ENCODE assay signal across 8 cellular contexts in the genomic region with DNA sequence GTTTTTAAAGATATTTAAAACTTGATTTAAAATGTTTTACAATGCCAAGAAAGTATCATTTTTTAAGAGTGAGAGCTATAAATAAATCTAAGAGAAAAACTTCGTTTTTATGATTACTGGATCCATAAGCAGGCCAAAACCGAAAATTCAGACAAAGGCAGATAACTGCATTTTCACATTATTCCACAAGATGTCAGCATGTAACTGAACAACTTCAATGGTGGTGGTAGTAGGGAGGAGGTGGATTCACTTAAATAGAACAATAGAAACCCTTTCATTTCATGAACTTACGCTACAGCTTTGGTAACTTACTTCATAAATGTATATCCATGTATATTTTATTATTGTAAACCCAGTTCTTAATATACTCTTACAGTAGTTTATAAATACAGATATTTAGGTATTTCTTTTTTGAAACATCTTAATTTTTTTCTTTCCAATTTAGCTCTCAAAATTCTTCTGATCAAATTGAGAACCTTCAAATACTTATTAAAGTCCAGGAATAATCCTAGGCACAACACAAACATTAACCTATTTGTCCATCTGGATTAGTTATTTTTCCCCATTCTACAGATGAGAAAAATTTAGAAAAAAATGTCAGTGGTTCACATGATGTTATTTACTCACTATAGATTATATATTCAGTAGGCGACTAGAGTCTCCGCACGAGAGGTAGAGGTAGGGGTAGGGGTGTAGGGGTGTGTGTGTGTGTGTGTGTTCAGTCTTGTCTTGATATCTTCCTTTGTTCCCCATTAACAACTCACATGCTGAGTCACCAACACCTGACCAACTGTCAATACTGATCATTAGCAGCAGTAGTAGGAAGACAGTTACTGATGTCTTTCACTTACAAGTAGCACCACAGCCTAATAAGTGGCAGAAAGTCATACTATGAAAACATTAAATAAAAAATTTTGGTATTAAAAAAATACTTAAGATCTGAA.
DNase-seq lines count a peak whose midpoint lies in the region; ATAC-seq and TF ChIP-seq lines count a peak whose summit lies in the region.

No MANE protein-coding gene starts in this region.

- H3K4me3 Mint-ChIP-seq in T-helper 17 cell, result no peak overlapping the region
- no peak overlapping the region for H3K4me3 Mint-ChIP-seq in neural progenitor cell
- H3K4me3 Mint-ChIP-seq in activated naive CD4-positive, alpha-beta T cell treated with anti-CD3 and anti-CD28 coated beads for 36 hours, result no peak overlapping the region

- intact Hi-C loops in activated naive CD4-positive, alpha-beta T cell treated with anti-CD3 and anti-CD28 coated beads for 36 hours (cut with micrococcal nuclease), result loop anchor here (1.0 kb wide), 7 partner anchors 74 to 423 kb away; no protein-coding TSS in a partner anchor

- H4K20me1 ChIP-seq in neural progenitor cell (ENCODE audit: low read depth), result no peaks in the 10 kb centered on the region

- H2AFZ ChIP-seq in neural progenitor cell (replicated peaks), result no peak overlapping the region

- DNase-seq in AG08396 (ENCODE audit: low spot score) (peak; percentile 46), GM13977 (ENCODE audit: low spot score) (peak; percentile 46), NCI-H1694 treated with DMSO at 0.1 percent for 48 hours (lab: John Stamatoyannopoulos, UW) (peak; percentile 48), T-helper 17 cell (no peak), fibroblast of mammary gland (ENCODE audit: low read depth) (peak; percentile 85), neural progenitor cell (ENCODE audit: low spot score) (peak; percentile 70)
- DNase-seq in activated naive CD4-positive, alpha-beta T cell treated with anti-CD3 and anti-CD28 coated beads for 36 hours, result no peak

- H3K27me3 Mint-ChIP-seq in T-helper 17 cell (no peaks in the 10 kb centered on the region), neural progenitor cell (ENCODE audit: insufficient read depth, low read depth) (no peaks in the 10 kb centered on the region)
- H3K27me3 Mint-ChIP-seq in activated naive CD4-positive, alpha-beta T cell treated with anti-CD3 and anti-CD28 coated beads for 36 hours (ENCODE audit: low read depth), result no peaks in the 10 kb centered on the region

- TF ChIP-seq CTCF in GM13977 (IDR thresholded peaks at IDR 0.05; ENCODE audit: extremely low read depth, insufficient read depth, missing control alignments), result peak; percentile 81
- peak; percentile 77 for TF ChIP-seq CTCF in fibroblast of mammary gland (conservative IDR thresholded peaks at IDR 0.05; ENCODE audit: control insufficient read depth, insufficient read depth, low read depth, low read length)
- peak; percentile 92 for TF ChIP-seq CTCF in neural progenitor cell (IDR thresholded peaks at IDR 0.05)

- H3K27ac Mint-ChIP-seq in T-helper 17 cell (no peak overlapping the region), neural progenitor cell (no peak overlapping the region)
- H3K27ac Mint-ChIP-seq in activated naive CD4-positive, alpha-beta T cell treated with anti-CD3 and anti-CD28 coated beads for 36 hours, result no peak overlapping the region

- H3K27me3 ChIP-seq in neural progenitor cell, result no peaks in the 10 kb centered on the region

- H3K79me2 ChIP-seq in neural progenitor cell (ENCODE audit: low read depth), result no peaks in the 10 kb centered on the region

- CTCF ChIA-PET in activated naive CD4-positive, alpha-beta T cell treated with anti-CD3 and anti-CD28 coated beads for 36 hours (lab: Charles Lee), result interaction anchor here (0.6 to 10.1 kb wide), 43 partner anchors 9 to 573 kb away, joined by 3 to 160 read pairs (median 4); a partner anchor contains a TSS

- H3K36me3 ChIP-seq in neural progenitor cell, result no peaks in the 10 kb centered on the region

- H3F3A ChIP-seq in neural progenitor cell (ENCODE audit: low read depth), result no peaks in the 10 kb centered on the region

- H3K27ac ChIP-seq in neural progenitor cell, result no peak overlapping the region

- peaks cover 4% of the 10 kb centered on the region for H3K4me1 ChIP-seq in neural progenitor cell

- no peak overlapping the region for H3K4me2 ChIP-seq in neural progenitor cell

- ATAC-seq in HG02885 (IDR thresholded peaks at IDR 0.05; ENCODE audit: poor library complexity, unreplicated experiment) (peak; percentile 74), T-helper 17 cell (peak; percentile 86)

- H3K36me3 Mint-ChIP-seq in T-helper 17 cell (ENCODE audit: low read depth) (peaks cover 3% of the 10 kb centered on the region), neural progenitor cell (no peaks in the 10 kb centered on the region)
- H3K36me3 Mint-ChIP-seq in activated naive CD4-positive, alpha-beta T cell treated with anti-CD3 and anti-CD28 coated beads for 36 hours (ENCODE audit: low read depth), result no peaks in the 10 kb centered on the region

- peaks cover 4% of the 10 kb centered on the region for H3K4me1 Mint-ChIP-seq in T-helper 17 cell
- H3K4me1 Mint-ChIP-seq in neural progenitor cell, result peaks cover 6% of the 10 kb centered on the region
- no peaks in the 10 kb centered on the region for H3K4me1 Mint-ChIP-seq in activated naive CD4-positive, alpha-beta T cell treated with anti-CD3 and anti-CD28 coated beads for 36 hours (ENCODE audit: low read depth)

- H3K4me3 ChIP-seq in fibroblast of mammary gland (ENCODE audit: control insufficient read depth, low read depth, low read length), result no peak overlapping the region
- H3K4me3 ChIP-seq in neural progenitor cell, result no peak overlapping the region

- H3K9me3 Mint-ChIP-seq in neural progenitor cell, result no peaks in the 10 kb centered on the region
- no peaks in the 10 kb centered on the region for H3K9me3 Mint-ChIP-seq in activated naive CD4-positive, alpha-beta T cell treated with anti-CD3 and anti-CD28 coated beads for 36 hours

- in situ Hi-C loops in GM13977 (cut with MboI; ENCODE audit: low pct_unique_long_range_greater_than_20kb, low sequenced_read_pairs, unreplicated experiment), result loop anchor here (10.0 kb wide), 1 partner anchor 126 kb away; no protein-coding TSS in a partner anchor

- H3K9ac ChIP-seq in neural progenitor cell, result no peak overlapping the region

- H3K9me3 ChIP-seq in T-helper 17 cell (ENCODE audit: control insufficient read depth, low read length, poor library complexity, severe bottlenecking), result no peaks in the 10 kb centered on the region
- H3K9me3 ChIP-seq in neural progenitor cell (ENCODE audit: low read depth), result no peaks in the 10 kb centered on the region

Comparison
In these comparisons a context has a peak if more than half of its experiments do, and no peak if none do; other contexts are left out.
1. DNase-seq: peak in AG08396 (single experiment), GM13977 (single experiment), NCI-H1694 treated with DMSO at 0.1 percent for 48 hours (single experiment), fibroblast of mammary gland (single experiment) and neural progenitor cell (single experiment); none in T-helper 17 cell (0 of 3) and activated naive CD4-positive, alpha-beta T cell treated with anti-CD3 and anti-CD28 coated beads for 36 hours (single experiment).
2. Peak in every context shown above with its lines, with median percentiles within 50 percentile points of each other: CTCF ChIP-seq.